8 cellular contexts compared by ENCODE assay signal in genomic region chr1:202546796-202547195, GRCh38.
DNase-seq lines count a peak whose midpoint lies in the region; ATAC-seq, FAIRE-seq and TF ChIP-seq lines count a peak whose summit lies in the region.
"Not testable (repeated sequence)": the region's sequence is repeated elsewhere in the genome, so short reads cannot be mapped to it uniquely, and the experiment has no call there.

No MANE protein-coding gene starts in this region.

- not testable (repeated sequence) for H3K4me1 ChIP-seq in mesenchymal stem cell (ENCODE audit: control insufficient read depth, insufficient read depth, low read depth, low read length)
- peaks cover 18 to 67% of the 10 kb centered on the region in 2 donors for H3K4me1 ChIP-seq in thoracic aorta (ENCODE audit: control insufficient read depth in 1 of 2, low read depth in 2 of 2)

- peak; percentile 74 for FAIRE-seq in GM18507 (lab: Jason Lieb, UNC)

- H3K27ac ChIP-seq in mesenchymal stem cell (ENCODE audit: low read length, poor library complexity, severe bottlenecking): not testable (repeated sequence)
- H3K27ac ChIP-seq in thoracic aorta: peak overlapping the region; percentile 90 to 98

- not testable (repeated sequence) for H3K27me3 ChIP-seq in mesenchymal stem cell (ENCODE audit: control insufficient read depth in 1 of 2, insufficient read depth in 1 of 2, low read length in 2 of 2); thoracic aorta (replicated peaks; ENCODE audit: insufficient read depth)

- not testable (repeated sequence) for H3K79me1 ChIP-seq in mesenchymal stem cell (replicated peaks; ENCODE audit: low read length, poor library complexity, severe bottlenecking)

- not testable (repeated sequence) for H3K9me3 ChIP-seq in mesenchymal stem cell (ENCODE audit: control insufficient read depth, low read length); thoracic aorta

- H2AFZ ChIP-seq in mesenchymal stem cell (ENCODE audit: low read depth, low read length): not testable (repeated sequence)

- H3K23ac ChIP-seq in mesenchymal stem cell (ENCODE audit: low read length in 2 of 2): not testable (repeated sequence)

- H3K14ac ChIP-seq in mesenchymal stem cell (ENCODE audit: low read length in 2 of 2): not testable (repeated sequence)

- H3K4me2 ChIP-seq in mesenchymal stem cell (ENCODE audit: low read length, poor library complexity, severe bottlenecking): not testable (repeated sequence)

- H3K9ac ChIP-seq in mesenchymal stem cell (ENCODE audit: low read length): not testable (repeated sequence)

- 100% methylated on average over 1 of the region's 3 CpGs for WGBS in mesenchymal stem cell

- not testable (repeated sequence) for H3K18ac ChIP-seq in mesenchymal stem cell (ENCODE audit: low read depth in 1 of 2, low read length in 2 of 2)

- H2BK12ac ChIP-seq in mesenchymal stem cell (ENCODE audit: low read length in 2 of 2): not testable (repeated sequence)

- not testable (repeated sequence) for H3K36me3 ChIP-seq in mesenchymal stem cell (ENCODE audit: control insufficient read depth in 1 of 2, insufficient read depth in 2 of 2, low read depth in 1 of 2, low read length in 2 of 2); thoracic aorta

- H2BK120ac ChIP-seq in mesenchymal stem cell (ENCODE audit: low read depth, low read length): not testable (repeated sequence)

- not testable (repeated sequence) for TF ChIP-seq CTCF in thoracic aorta (IDR thresholded peaks at IDR 0.05)

- H4K8ac ChIP-seq in mesenchymal stem cell (ENCODE audit: low read length): not testable (repeated sequence)

- not testable (repeated sequence) for DNase-seq in GM18507 (ENCODE audit: extremely low spot score, insufficient read length, low read depth); thoracic aorta (ENCODE audit: low spot score)
- DNase-seq in amniotic epithelial cell (ENCODE audit: low read depth): peak; percentile 72
- DNase-seq in mesenchymal stem cell: peak; percentile 36

- ATAC-seq in GM19397 (IDR thresholded peaks at IDR 0.05; ENCODE audit: unreplicated experiment): peak; percentile 83
- ATAC-seq in HG02571 (IDR thresholded peaks at IDR 0.05; ENCODE audit: unreplicated experiment): peak; percentile 78
- ATAC-seq in HG03064 (IDR thresholded peaks at IDR 0.05; ENCODE audit: low read depth, unreplicated experiment): peak; percentile 81
- ATAC-seq in HG03565 (IDR thresholded peaks at IDR 0.05; ENCODE audit: unreplicated experiment): peak; percentile 84
- not testable (repeated sequence) for ATAC-seq in thoracic aorta (ENCODE audit: insufficient number of reproducible peaks, low FRiP score, low read depth)

- not testable (repeated sequence) for H2AK5ac ChIP-seq in mesenchymal stem cell (ENCODE audit: low read length, severe bottlenecking)

- H2BK15ac ChIP-seq in mesenchymal stem cell (ENCODE audit: low read depth, poor library complexity, severe bottlenecking): not testable (repeated sequence)

- H3K4me3 ChIP-seq in mesenchymal stem cell (ENCODE audit: insufficient read depth in 1 of 2, low read depth in 1 of 2, low read length in 2 of 2): not testable (repeated sequence)
- H3K4me3 ChIP-seq in thoracic aorta: peak overlapping the region; percentile 72

- H2BK5ac ChIP-seq in mesenchymal stem cell (ENCODE audit: low read depth, low read length, poor library complexity, severe bottlenecking): not testable (repeated sequence)

- H3K4ac ChIP-seq in mesenchymal stem cell (ENCODE audit: low read depth in 1 of 2, low read length in 2 of 2): not testable (repeated sequence)

- not testable (repeated sequence) for H4K91ac ChIP-seq in mesenchymal stem cell (ENCODE audit: low read length)
